In the genomic region with DNA sequence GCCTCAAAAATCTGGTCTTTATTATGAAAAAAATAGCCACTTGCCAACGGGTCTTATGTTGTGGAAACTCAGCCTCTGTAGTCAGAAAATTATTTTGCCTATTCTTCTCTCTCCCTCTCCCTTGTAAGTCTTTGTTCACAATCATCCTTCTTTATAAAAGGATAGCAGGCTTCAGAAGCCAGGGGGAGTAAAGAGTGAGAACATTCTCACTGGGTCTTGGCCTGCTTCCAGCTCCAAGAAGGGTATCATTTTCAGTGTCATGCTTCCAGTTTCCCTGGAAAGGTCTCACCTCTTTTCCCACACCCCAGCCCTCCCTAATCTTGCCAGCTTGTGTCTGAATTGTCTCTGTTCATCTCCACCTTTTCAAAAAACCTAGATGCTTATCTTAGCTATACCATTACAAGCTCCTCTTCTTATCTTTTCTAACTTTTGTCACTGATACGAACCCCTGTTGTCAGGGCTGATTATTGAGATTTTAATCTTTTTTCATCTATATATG, we compare ENCODE assay signal across 1 cellular context.
TF ChIP-seq lines count a peak whose summit lies in the region.

No MANE protein-coding gene starts in this region.

TF ChIP-seq in H1, 55 proteins besides CTCF, POLR2A, EP300 and RAD21:
- no peak for TF ChIP-seq SIRT6 (IDR thresholded peaks at IDR 0.05; ENCODE audit: low read length)
- TF ChIP-seq YY1 (IDR thresholded peaks at IDR 0.05; ENCODE audit: low read depth, low read length) = no peak
- TF ChIP-seq RXRA (IDR thresholded peaks at IDR 0.05; ENCODE audit: insufficient read depth, low read depth, low read length) = no peak
- TF ChIP-seq, protein P1, sequence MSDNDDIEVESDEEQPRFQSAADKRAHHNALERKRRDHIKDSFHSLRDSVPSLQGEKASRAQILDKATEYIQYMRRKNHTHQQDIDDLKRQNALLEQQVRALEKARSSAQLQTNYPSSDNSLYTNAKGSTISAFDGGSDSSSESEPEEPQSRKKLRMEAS (IDR thresholded peaks at IDR 0.05) = no peak
- no peak for TF ChIP-seq RNF2 (IDR thresholded peaks at IDR 0.05; ENCODE audit: borderline replicate concordance, low read depth, low read length, missing control alignments, poor library complexity, severe bottlenecking)
- no peak for TF ChIP-seq SIN3A (conservative IDR thresholded peaks at IDR 0.05 in 1 of 2, IDR thresholded peaks at IDR 0.05 in 1 of 2; ENCODE audit: low read depth in 1 of 2, low read length in 2 of 2)
- TF ChIP-seq, protein P2, sequence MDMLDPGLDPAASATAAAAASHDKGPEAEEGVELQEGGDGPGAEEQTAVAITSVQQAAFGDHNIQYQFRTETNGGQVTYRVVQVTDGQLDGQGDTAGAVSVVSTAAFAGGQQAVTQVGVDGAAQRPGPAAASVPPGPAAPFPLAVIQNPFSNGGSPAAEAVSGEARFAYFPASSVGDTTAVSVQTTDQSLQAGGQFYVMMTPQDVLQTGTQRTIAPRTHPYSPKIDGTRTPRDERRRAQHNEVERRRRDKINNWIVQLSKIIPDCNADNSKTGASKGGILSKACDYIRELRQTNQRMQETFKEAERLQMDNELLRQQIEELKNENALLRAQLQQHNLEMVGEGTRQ (IDR thresholded peaks at IDR 0.05; ENCODE audit: low read length) = no peak
